ENCODE assay signal across 9 cellular contexts in the genomic region with DNA sequence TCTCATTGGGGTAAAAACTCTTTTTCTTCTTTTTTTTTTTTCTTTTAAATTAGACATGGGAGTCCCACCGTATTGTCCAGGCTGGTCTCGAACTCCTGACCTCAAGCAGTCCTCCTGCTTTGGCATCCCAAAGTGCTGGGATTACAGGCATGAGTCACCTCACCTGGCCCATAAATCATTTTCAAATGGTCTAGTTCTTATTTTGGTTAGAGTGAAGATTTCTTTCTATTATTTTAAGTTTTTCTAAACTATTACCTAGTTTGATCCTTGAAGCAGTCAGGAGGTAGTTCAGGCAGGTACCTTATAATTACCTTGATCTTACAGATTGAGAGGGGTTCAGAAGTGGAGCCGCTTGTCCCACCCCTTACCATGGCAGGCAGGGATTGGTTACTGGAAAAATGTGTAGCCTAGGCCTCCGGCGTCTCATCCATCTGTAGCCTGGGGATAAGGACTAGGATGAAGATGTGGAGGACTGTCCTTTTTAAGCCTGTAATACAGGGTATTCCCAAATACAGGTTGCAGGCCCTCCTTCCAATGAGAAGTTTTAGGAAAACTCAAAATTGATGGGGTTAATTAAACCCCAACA. TPM values are rescaled to one million over a fixed set of nuclear protein-coding genes. Genes with fewer than 3 reads are reported as not detected.
DNase-seq lines count a peak whose midpoint lies in the region; ATAC-seq and TF ChIP-seq lines count a peak whose summit lies in the region.
"Had no signal": no experiment of that assay in that cellular context is flagged by ENCODE, and none has a peak within 500 bp of the region (broad histone marks: within the 10 kb centered on the region; RNA-seq: fewer than 3 reads in every experiment).

No MANE protein-coding gene starts in this region.

- H3K4me3 ChIP-seq in OCI-LY3 (ENCODE audit: low read length) (peak overlapping the region; percentile 98), skeletal muscle cell (ENCODE audit: low read depth, low read length) (peak overlapping the region; percentile 83)

- no peak for DNase-seq in activated CD4-positive, alpha-beta T cell treated with anti-CD3 and anti-CD28 coated beads, Interleukin-2, amount 10 ng/mL, durations not matched to agents 24 days and 14 days
- DNase-seq in activated CD4-positive, alpha-beta T cell treated with anti-CD3 and anti-CD28 coated beads, Interleukin-2, amount 50 U/mL, for 4 hours: no peak
- no peak for DNase-seq in endothelial cell (ENCODE audit: low spot score)
- no peak for DNase-seq in skeletal muscle cell (ENCODE audit: low read depth)
- no peak for DNase-seq in RPMI8226
- DNase-seq in stimulated activated CD4-positive, alpha-beta T cell treated with anti-CD3 and anti-CD28 coated beads, Interleukin-1b, Interleukin-23, amount 100 ng/mL, for 48 hours: no peak
- DNase-seq: head of caudate nucleus had no signal

- peaks cover 73% of the 10 kb centered on the region for H3K79me2 ChIP-seq in OCI-LY3 (ENCODE audit: low read length)

- H3K9me3 Mint-ChIP-seq in activated CD4-positive, alpha-beta T cell treated with anti-CD3 and anti-CD28 coated beads, Interleukin-2, amount 10 ng/mL, durations not matched to agents 24 days and 14 days: no peaks in the 10 kb centered on the region
- no peaks in the 10 kb centered on the region for H3K9me3 Mint-ChIP-seq in endothelial cell (ENCODE audit: unreplicated experiment)

- H3K4me1 ChIP-seq in OCI-LY3 (ENCODE audit: low read length): peaks cover 13% of the 10 kb centered on the region

- H2AFZ ChIP-seq in OCI-LY3 (ENCODE audit: low read depth, low read length): no peak overlapping the region

- peaks cover 56% of the 10 kb centered on the region for H3K36me3 Mint-ChIP-seq in activated CD4-positive, alpha-beta T cell treated with anti-CD3 and anti-CD28 coated beads, Interleukin-2, amount 10 ng/mL, durations not matched to agents 24 days and 14 days (ENCODE audit: low read depth)
- peaks cover 23% of the 10 kb centered on the region for H3K36me3 Mint-ChIP-seq in endothelial cell (ENCODE audit: low read depth, unreplicated experiment)

- H3K4me1 Mint-ChIP-seq in activated CD4-positive, alpha-beta T cell treated with anti-CD3 and anti-CD28 coated beads, Interleukin-2, amount 10 ng/mL, durations not matched to agents 24 days and 14 days: peaks cover 53% of the 10 kb centered on the region
- peaks cover 15% of the 10 kb centered on the region for H3K4me1 Mint-ChIP-seq in endothelial cell (ENCODE audit: unreplicated experiment)

- peak overlapping the region; percentile 71 for H3K27ac Mint-ChIP-seq in activated CD4-positive, alpha-beta T cell treated with anti-CD3 and anti-CD28 coated beads, Interleukin-2, amount 10 ng/mL, durations not matched to agents 24 days and 14 days
- peak overlapping the region; percentile 13 for H3K27ac Mint-ChIP-seq in endothelial cell (ENCODE audit: unreplicated experiment)

- H3K27me3 ChIP-seq in OCI-LY3 (ENCODE audit: low read depth, low read length): no peaks in the 10 kb centered on the region

- H3K4me3 Mint-ChIP-seq in activated CD4-positive, alpha-beta T cell treated with anti-CD3 and anti-CD28 coated beads, Interleukin-2, amount 10 ng/mL, durations not matched to agents 24 days and 14 days: peak overlapping the region; percentile 83
- peak overlapping the region; percentile 88 for H3K4me3 Mint-ChIP-seq in endothelial cell (ENCODE audit: unreplicated experiment)

- peaks cover 49% of the 10 kb centered on the region for H3K36me3 ChIP-seq in OCI-LY3 (replicated peaks; ENCODE audit: low read depth, low read length)

- no peak for ATAC-seq in HG02852 (IDR thresholded peaks at IDR 0.05; ENCODE audit: unreplicated experiment)

- no peak for TF ChIP-seq CTCF in OCI-LY3 (IDR thresholded peaks at IDR 0.05; ENCODE audit: low read depth, low read length)
- TF ChIP-seq CTCF in endothelial cell (IDR thresholded peaks at IDR 0.05; ENCODE audit: unreplicated experiment): no peak

- H4K20me1 ChIP-seq in OCI-LY3 (ENCODE audit: insufficient read depth, low read length): peaks cover 44% of the 10 kb centered on the region

- H3K9me3 ChIP-seq in OCI-LY3 (ENCODE audit: insufficient read depth, low read length): no peaks in the 10 kb centered on the region

- H3K27ac ChIP-seq in OCI-LY3 (ENCODE audit: low read length): peak overlapping the region; percentile 81; the same call in 1 of the 2 replicates

- peak overlapping the region; percentile 72 for H3K4me2 ChIP-seq in OCI-LY3 (ENCODE audit: low read length)

- intact Hi-C loops in activated CD4-positive, alpha-beta T cell treated with anti-CD3 and anti-CD28 coated beads, Interleukin-2, amount 10 ng/mL, durations not matched to agents 24 days and 14 days (cut with micrococcal nuclease): loop anchor here (10.0 kb wide), 1 partner anchor 455 kb away; a partner anchor contains a TSS

- H3K27me3 Mint-ChIP-seq in activated CD4-positive, alpha-beta T cell treated with anti-CD3 and anti-CD28 coated beads, Interleukin-2, amount 10 ng/mL, durations not matched to agents 24 days and 14 days: no peaks in the 10 kb centered on the region
- peaks cover 16% of the 10 kb centered on the region for H3K27me3 Mint-ChIP-seq in endothelial cell (ENCODE audit: unreplicated experiment)

- peak overlapping the region; percentile 100 for H3K9ac ChIP-seq in OCI-LY3 (ENCODE audit: low read length)

RNA-seq across cellular contexts. Expression of a gene that starts 2.7 kb away (rescaled TPM):
- total RNA-seq in activated CD4-positive, alpha-beta T cell treated with anti-CD3 and anti-CD28 coated beads, Interleukin-2, amount 10 ng/mL, durations not matched to agents 24 days and 14 days: 509 and 520 TPM in 2 replicates
- total RNA-seq in endothelial cell (ENCODE audit: unreplicated experiment): 528 TPM

RNA-seq across cellular contexts. Expression of a gene that starts 9.5 kb away (rescaled TPM):
- 12.6 and 13.5 TPM in 2 replicates for total RNA-seq in activated CD4-positive, alpha-beta T cell treated with anti-CD3 and anti-CD28 coated beads, Interleukin-2, amount 10 ng/mL, durations not matched to agents 24 days and 14 days
- 44.3 TPM for total RNA-seq in endothelial cell (ENCODE audit: unreplicated experiment)
